17 cellular contexts compared by ENCODE assay signal in the genomic region with DNA sequence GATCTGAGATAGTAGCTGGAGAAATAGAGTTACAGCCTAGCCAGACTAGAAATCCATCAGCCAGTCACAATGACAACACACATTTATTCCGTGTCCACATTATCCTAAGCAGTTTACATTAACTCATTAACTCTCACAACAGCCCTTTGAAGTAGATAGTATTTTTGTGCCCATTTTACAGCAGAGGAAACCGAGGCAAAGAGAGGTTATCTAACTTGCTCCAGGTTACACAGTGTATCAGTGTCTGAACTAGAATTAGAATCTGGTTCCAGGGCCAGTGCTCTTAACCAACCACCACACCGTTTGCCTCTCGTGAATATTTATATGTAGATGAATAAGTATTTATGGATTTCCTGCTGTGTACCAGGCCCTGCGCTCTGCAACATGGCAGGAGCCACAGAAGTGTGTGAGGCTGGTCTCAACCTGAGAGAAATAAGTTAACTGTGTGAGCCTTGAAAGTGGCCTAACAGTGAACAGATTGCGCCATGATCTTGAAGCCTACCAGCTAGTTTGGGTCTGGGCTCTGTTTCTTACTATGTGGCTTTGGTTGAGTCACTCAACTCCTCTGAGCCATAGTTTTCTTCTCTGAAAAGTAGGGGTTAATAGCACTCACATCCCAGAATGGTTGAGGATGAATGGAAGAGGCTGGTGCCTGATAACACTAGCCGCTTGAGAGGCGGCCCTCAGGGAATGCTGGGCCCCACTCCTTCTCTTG.
DNase-seq lines count a peak whose midpoint lies in the region; ATAC-seq and TF ChIP-seq lines count a peak whose summit lies in the region.
"Had no signal": no experiment of that assay in that cellular context is flagged by ENCODE, and none has a peak within 500 bp of the region (broad histone marks: within the 10 kb centered on the region; RNA-seq: fewer than 3 reads in every experiment).

No MANE protein-coding gene starts in this region.

- no peak for DNase-seq in activated naive CD8-positive, alpha-beta T cell treated with anti-CD3 and anti-CD28 coated beads, Interleukin-2, amount 10 ng/mL, durations not matched to agents 7 days and 5 days
- DNase-seq in activated naive CD8-positive, alpha-beta T cell treated with anti-CD3 and anti-CD28 coated beads for 36 hours, result no peak
- DNase-seq in coronary artery (ENCODE audit: low spot score), result no peak
- DNase-seq in osteoblast (ENCODE audit: insufficient read length, low spot score, missing footprints), result peak; percentile 18
- DNase-seq in brain microvascular endothelial cell, result no peak
- no peak for DNase-seq in activated CD4-positive, CD25-positive, alpha-beta regulatory T cell treated with anti-CD3 and anti-CD28 coated beads, Interleukin-2, amount 50 U/mL, for 72 hours
- DNase-seq: activated naive CD4-positive, alpha-beta T cell; midbrain; NCI-H2029; NCI-H446 treated with DMSO at 0.1 percent for 48 hours; occipital lobe; substantia nigra had no signal

- H3K4me3 ChIP-seq in coronary artery (no peak overlapping the region), osteoblast (ENCODE audit: insufficient read depth, low read length) (no peak overlapping the region), brain microvascular endothelial cell (ENCODE audit: low read depth, low read length) (no peak overlapping the region)
- H3K4me3 ChIP-seq: hepatocyte had no signal

- H3K79me2 ChIP-seq in osteoblast (ENCODE audit: insufficient read depth, low read length), result peaks cover 14% of the 10 kb centered on the region

- H3K4me2 ChIP-seq in osteoblast (ENCODE audit: insufficient read depth, low read length), result no peak overlapping the region
- H3K4me2 ChIP-seq: hepatocyte had no signal

- H3K9me3 Mint-ChIP-seq in activated naive CD8-positive, alpha-beta T cell treated with anti-CD3 and anti-CD28 coated beads, Interleukin-2, amount 10 ng/mL, durations not matched to agents 7 days and 5 days, result no peaks in the 10 kb centered on the region
- H3K9me3 Mint-ChIP-seq in activated naive CD8-positive, alpha-beta T cell treated with anti-CD3 and anti-CD28 coated beads for 36 hours, result no peaks in the 10 kb centered on the region
- H3K9me3 Mint-ChIP-seq in IgD-negative memory B cell, result no peaks in the 10 kb centered on the region
- H3K9me3 Mint-ChIP-seq: WTC11 had no signal

- no peak overlapping the region for H2AFZ ChIP-seq in osteoblast (ENCODE audit: low read length)
- H2AFZ ChIP-seq: hepatocyte had no signal

- in situ Hi-C loops in brain microvascular endothelial cell (cut with HindIII; ENCODE audit: low pct_ligation_motif_present, low sequenced_read_pairs), result loop anchor here (10.0 kb wide), 1 partner anchor 70 kb away; no protein-coding TSS in a partner anchor

- no peaks in the 10 kb centered on the region for H3K27me3 Mint-ChIP-seq in activated naive CD8-positive, alpha-beta T cell treated with anti-CD3 and anti-CD28 coated beads, Interleukin-2, amount 10 ng/mL, durations not matched to agents 7 days and 5 days
- H3K27me3 Mint-ChIP-seq in activated naive CD8-positive, alpha-beta T cell treated with anti-CD3 and anti-CD28 coated beads for 36 hours, result no peaks in the 10 kb centered on the region
- no peaks in the 10 kb centered on the region for H3K27me3 Mint-ChIP-seq in IgD-negative memory B cell

- H3K27ac Mint-ChIP-seq in activated naive CD8-positive, alpha-beta T cell treated with anti-CD3 and anti-CD28 coated beads, Interleukin-2, amount 10 ng/mL, durations not matched to agents 7 days and 5 days, result peak overlapping the region; percentile 42
- H3K27ac Mint-ChIP-seq in activated naive CD8-positive, alpha-beta T cell treated with anti-CD3 and anti-CD28 coated beads for 36 hours, result no peak overlapping the region
- peak overlapping the region in 2 of 3 donors; percentile 42 to 48 for H3K27ac Mint-ChIP-seq in IgD-negative memory B cell
- H3K27ac Mint-ChIP-seq: WTC11 had no signal

- ATAC-seq in activated naive CD8-positive, alpha-beta T cell treated with anti-CD3 and anti-CD28 coated beads, Interleukin-2, amount 10 ng/mL, durations not matched to agents 7 days and 5 days (ENCODE audit: low read depth), result no peak
- ATAC-seq in GM19351 (IDR thresholded peaks at IDR 0.05; ENCODE audit: unreplicated experiment), result no peak
- ATAC-seq: sciatic nerve, WTC11 had no signal

- H3K27ac ChIP-seq in coronary artery, result peak overlapping the region; percentile 11 to 15
- H3K27ac ChIP-seq in osteoblast (ENCODE audit: low read depth, low read length), result no peak overlapping the region
- no peak overlapping the region for H3K27ac ChIP-seq in brain microvascular endothelial cell
- H3K27ac ChIP-seq: hepatocyte had no signal

- no peaks in the 10 kb centered on the region for H4K20me1 ChIP-seq in osteoblast (ENCODE audit: insufficient read depth, low read length)

- no peak overlapping the region for H3K4me3 Mint-ChIP-seq in activated naive CD8-positive, alpha-beta T cell treated with anti-CD3 and anti-CD28 coated beads, Interleukin-2, amount 10 ng/mL, durations not matched to agents 7 days and 5 days
- no peak overlapping the region for H3K4me3 Mint-ChIP-seq in activated naive CD8-positive, alpha-beta T cell treated with anti-CD3 and anti-CD28 coated beads for 36 hours
- H3K4me3 Mint-ChIP-seq in IgD-negative memory B cell, result no peak overlapping the region
- H3K4me3 Mint-ChIP-seq: WTC11 had no signal

- peaks cover 29% of the 10 kb centered on the region for H3K36me3 Mint-ChIP-seq in activated naive CD8-positive, alpha-beta T cell treated with anti-CD3 and anti-CD28 coated beads, Interleukin-2, amount 10 ng/mL, durations not matched to agents 7 days and 5 days
- peaks cover 32% of the 10 kb centered on the region for H3K36me3 Mint-ChIP-seq in activated naive CD8-positive, alpha-beta T cell treated with anti-CD3 and anti-CD28 coated beads for 36 hours
- no peaks in the 10 kb centered on the region for H3K36me3 Mint-ChIP-seq in IgD-negative memory B cell
- H3K36me3 Mint-ChIP-seq: WTC11 had no signal

- peaks cover 67% of the 10 kb centered on the region for H3K4me1 Mint-ChIP-seq in activated naive CD8-positive, alpha-beta T cell treated with anti-CD3 and anti-CD28 coated beads, Interleukin-2, amount 10 ng/mL, durations not matched to agents 7 days and 5 days
- H3K4me1 Mint-ChIP-seq in activated naive CD8-positive, alpha-beta T cell treated with anti-CD3 and anti-CD28 coated beads for 36 hours, result peaks cover 63% of the 10 kb centered on the region
- peaks cover 21 to 28% (median 23%) of the 10 kb centered on the region in 3 donors for H3K4me1 Mint-ChIP-seq in IgD-negative memory B cell

- H3K36me3 ChIP-seq in osteoblast (ENCODE audit: insufficient read depth, low read length) (peaks cover 30% of the 10 kb centered on the region), brain microvascular endothelial cell (replicated peaks) (no peaks in the 10 kb centered on the region)

- no peak for TF ChIP-seq CTCF in coronary artery (IDR thresholded peaks at IDR 0.05)
- TF ChIP-seq CTCF in osteoblast (IDR thresholded peaks at IDR 0.05; ENCODE audit: extremely low read depth, low read depth, low read length), result no peak
- no peak for TF ChIP-seq CTCF in brain microvascular endothelial cell (IDR thresholded peaks at IDR 0.05; ENCODE audit: low read depth, low read length, missing control alignments)

- no peaks in the 10 kb centered on the region for H3K27me3 ChIP-seq in osteoblast (ENCODE audit: insufficient read depth, low read length)
- H3K27me3 ChIP-seq in brain microvascular endothelial cell (replicated peaks), result no peaks in the 10 kb centered on the region
- H3K27me3 ChIP-seq: hepatocyte had no signal

- POLR2A ChIA-PET in activated naive CD8-positive, alpha-beta T cell treated with anti-CD3 and anti-CD28 coated beads, Interleukin-2, amount 10 ng/mL, durations not matched to agents 7 days and 5 days (lab: Charles Lee), result no interaction called here

- no peaks in the 10 kb centered on the region for H3K9me3 ChIP-seq in osteoblast (ENCODE audit: low read depth, low read length)

- H3K4me1 ChIP-seq in osteoblast (ENCODE audit: insufficient read depth, low read length), result peaks cover 23% of the 10 kb centered on the region

Comparison
In these comparisons a context has a peak if more than half of its experiments do, and no peak if none do; other contexts are left out.
1. H3K27ac ChIP-seq: peak in coronary artery (2 of 2); none in osteoblast (single experiment) and brain microvascular endothelial cell (single experiment).